Comparison of ENCODE assay signal across 16 cellular contexts in genomic region chr14:33777651-33778050, GRCh38.
"Had no signal": no experiment of that assay in that cellular context is flagged by ENCODE, and none has a peak within 500 bp of the region (broad histone marks: within the 10 kb centered on the region; RNA-seq: fewer than 3 reads in every experiment).

No MANE protein-coding gene starts in this region.

- H3K27me3 ChIP-seq: ascending aorta, gastroesophageal sphincter, left lung, transverse colon had no signal

- H3K9me3 Mint-ChIP-seq: activated CD4-positive, alpha-beta memory T cell treated with anti-CD3 and anti-CD28 coated beads for 36 hours; activated naive CD8-positive, alpha-beta T cell treated with anti-CD3 and anti-CD28 coated beads for 36 hours; activated T-cell treated with anti-CD3 and anti-CD28 coated beads, Interleukin-2, amount 50 U/mL, for 72 hours; memory B cell; nephron had no signal

- ATAC-seq: activated CD4-positive, CD25-positive, alpha-beta regulatory T cell treated with anti-CD3 and anti-CD28 coated beads, Interleukin-2, amount 50 U/mL, for 24 hours; activated T-cell treated with anti-CD3 and anti-CD28 coated beads, Interleukin-2, amount 50 U/mL, for 72 hours; gastroesophageal sphincter; left lung; sciatic nerve; T-helper 17 cell had no signal

- H3K27ac ChIP-seq: ascending aorta, gastroesophageal sphincter, left lung, transverse colon had no signal

- H3K36me3 Mint-ChIP-seq: activated CD4-positive, alpha-beta memory T cell treated with anti-CD3 and anti-CD28 coated beads for 36 hours; activated naive CD8-positive, alpha-beta T cell treated with anti-CD3 and anti-CD28 coated beads for 36 hours; memory B cell had no signal

- H3K4me3 Mint-ChIP-seq: activated CD4-positive, alpha-beta memory T cell treated with anti-CD3 and anti-CD28 coated beads for 36 hours; activated naive CD8-positive, alpha-beta T cell treated with anti-CD3 and anti-CD28 coated beads for 36 hours; activated T-cell treated with anti-CD3 and anti-CD28 coated beads, Interleukin-2, amount 50 U/mL, for 72 hours; memory B cell; nephron; T-helper 17 cell had no signal

- H3K27me3 Mint-ChIP-seq: activated CD4-positive, alpha-beta memory T cell treated with anti-CD3 and anti-CD28 coated beads for 36 hours had no signal

- H3K36me3 ChIP-seq: ascending aorta, gastroesophageal sphincter, left lung, transverse colon had no signal

- H3K4me3 ChIP-seq: ascending aorta, gastroesophageal sphincter, left lung, transverse colon had no signal

- H3K27ac Mint-ChIP-seq: activated CD4-positive, alpha-beta memory T cell treated with anti-CD3 and anti-CD28 coated beads for 36 hours; activated naive CD8-positive, alpha-beta T cell treated with anti-CD3 and anti-CD28 coated beads for 36 hours; activated T-cell treated with anti-CD3 and anti-CD28 coated beads, Interleukin-2, amount 50 U/mL, for 72 hours; memory B cell; nephron; T-helper 17 cell had no signal

- H3K4me1 Mint-ChIP-seq: activated naive CD8-positive, alpha-beta T cell treated with anti-CD3 and anti-CD28 coated beads for 36 hours; memory B cell had no signal

- H3K4me1 ChIP-seq: ascending aorta, left lung, transverse colon had no signal

- H3K9me3 ChIP-seq: ascending aorta, gastroesophageal sphincter, left lung, transverse colon had no signal

- DNase-seq: activated CD4-positive, alpha-beta memory T cell treated with anti-CD3 and anti-CD28 coated beads for 36 hours; activated gamma-delta T cell treated with Interleukin-2 at 50 U/mL for 16 hours; activated naive CD8-positive, alpha-beta T cell treated with anti-CD3 and anti-CD28 coated beads for 36 hours; activated T-cell treated with anti-CD3 and anti-CD28 coated beads, Interleukin-2, amount 50 U/mL, for 72 hours; left lung; stimulated activated CD4-positive, alpha-beta T cell treated with anti-CD3 and anti-CD28 coated beads, Interleukin-2, amount 100 ng/mL, for 24 hours; stimulated activated naive CD4-positive, alpha-beta T cell; substantia nigra; T-helper 17 cell; transverse colon had no signal
